In the genomic region with DNA sequence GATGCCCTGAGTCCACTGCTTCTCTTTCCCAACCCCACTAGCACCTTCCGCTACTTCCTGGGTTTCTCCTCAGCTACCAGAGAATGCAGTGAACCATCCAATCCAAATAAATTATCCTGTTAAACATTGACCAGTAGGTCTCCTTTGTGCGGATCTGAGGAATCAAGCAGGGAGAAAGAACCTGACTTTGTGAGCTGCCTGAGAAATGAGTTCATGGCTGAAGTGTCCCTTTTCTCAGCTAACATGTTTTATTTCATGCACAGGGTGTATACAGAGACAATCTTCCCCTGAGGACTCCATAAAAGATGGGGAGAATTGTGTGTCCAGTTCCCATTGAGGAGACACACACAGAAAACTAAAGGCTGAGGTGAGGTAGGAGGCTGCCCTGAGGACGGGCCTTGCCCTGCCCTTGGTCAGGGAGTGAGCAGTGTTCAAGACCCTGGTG, we compare ENCODE assay signal across 33 cellular contexts.
DNase-seq lines count a peak whose midpoint lies in the region; ATAC-seq and TF ChIP-seq lines count a peak whose summit lies in the region.
"Had no signal": no experiment of that assay in that cellular context is flagged by ENCODE, and none has a peak within 500 bp of the region (broad histone marks: within the 10 kb centered on the region; RNA-seq: fewer than 3 reads in every experiment).

No MANE protein-coding gene starts in this region.

- TF ChIP-seq CTCF in esophagus muscularis mucosa (IDR thresholded peaks at IDR 0.05) (no peak), right lobe of liver (IDR thresholded peaks at IDR 0.05) (no peak), type B pancreatic cell (conservative IDR thresholded peaks at IDR 0.05) (no peak)

- H3K36me3 Mint-ChIP-seq in activated naive CD4-positive, alpha-beta T cell treated with anti-CD3 and anti-CD28 coated beads, Interleukin-2, amount 50 U/mL, for 24 hours, result no peaks in the 10 kb centered on the region
- H3K36me3 Mint-ChIP-seq in activated naive CD4-positive, alpha-beta T cell treated with anti-CD3 and anti-CD28 coated beads, Interleukin-2, amount 50 U/mL, for 72 hours, result no peaks in the 10 kb centered on the region
- no peaks in the 10 kb centered on the region for H3K36me3 Mint-ChIP-seq in type B pancreatic cell
- H3K36me3 Mint-ChIP-seq: CD8-positive, alpha-beta T cell had no signal

- H3K4me3 Mint-ChIP-seq in activated naive CD4-positive, alpha-beta T cell treated with anti-CD3 and anti-CD28 coated beads, Interleukin-2, amount 50 U/mL, for 24 hours, result no peak overlapping the region
- H3K4me3 Mint-ChIP-seq in type B pancreatic cell, result peak overlapping the region; percentile 78
- H3K4me3 Mint-ChIP-seq: activated naive CD8-positive, alpha-beta T cell treated with anti-CD3 and anti-CD28 coated beads, Interleukin-2, amount 50 U/mL, for 24 hours; B cell; CD8-positive, alpha-beta T cell; central memory CD8-positive, alpha-beta T cell; dendritic cell treated with granulocyte-macrophage colony-stimulating factor and Interleukin-4, amounts not matched to agents 40 ng/mL and 50 ng/mL, for 4 days had no signal

- H3K4me3 ChIP-seq in esophagus muscularis mucosa (no peak overlapping the region), right lobe of liver (no peak overlapping the region)
- H3K4me3 ChIP-seq: gastrocnemius medialis, MG63, psoas muscle, tibial artery had no signal

- no peaks in the 10 kb centered on the region for H3K36me3 ChIP-seq in esophagus muscularis mucosa
- no peaks in the 10 kb centered on the region for H3K36me3 ChIP-seq in right lobe of liver
- H3K36me3 ChIP-seq: gastrocnemius medialis, MG63, neutrophil, tibial artery, WERI-Rb-1 had no signal

- intact Hi-C loops in esophagus muscularis mucosa (cut with DNase I) (no loop called here), right lobe of liver (cut with DNase I) (no loop called here)

- TF ChIP-seq POLR2A in esophagus muscularis mucosa (IDR thresholded peaks at IDR 0.05; ENCODE audit: low read depth), result no peak
- TF ChIP-seq POLR2A in right lobe of liver (IDR thresholded peaks at IDR 0.05), result no peak

- no peak for ATAC-seq in activated naive CD4-positive, alpha-beta T cell treated with anti-CD3 and anti-CD28 coated beads, Interleukin-2, amount 50 U/mL, for 72 hours
- peak; percentile 24 to 54 (median 42) for ATAC-seq in right lobe of liver
- ATAC-seq: activated naive CD8-positive, alpha-beta T cell treated with anti-CD3 and anti-CD28 coated beads, Interleukin-2, amount 50 U/mL, for 24 hours; CD8-positive, alpha-beta T cell; gastrocnemius medialis; PC-3; psoas muscle; Right ventricle myocardium inferior had no signal

- peak overlapping the region; percentile 26 for H3K27ac Mint-ChIP-seq in activated naive CD4-positive, alpha-beta T cell treated with anti-CD3 and anti-CD28 coated beads, Interleukin-2, amount 50 U/mL, for 24 hours
- H3K27ac Mint-ChIP-seq in activated naive CD4-positive, alpha-beta T cell treated with anti-CD3 and anti-CD28 coated beads, Interleukin-2, amount 50 U/mL, for 72 hours, result no peak overlapping the region
- peak overlapping the region; percentile 64 for H3K27ac Mint-ChIP-seq in type B pancreatic cell
- H3K27ac Mint-ChIP-seq: activated naive CD8-positive, alpha-beta T cell treated with anti-CD3 and anti-CD28 coated beads, Interleukin-2, amount 50 U/mL, for 24 hours; B cell; CD8-positive, alpha-beta T cell; dendritic cell treated with granulocyte-macrophage colony-stimulating factor and Interleukin-4, amounts not matched to agents 40 ng/mL and 50 ng/mL, for 4 days had no signal

- no peak for DNase-seq in activated naive CD4-positive, alpha-beta T cell treated with anti-CD3 and anti-CD28 coated beads, Interleukin-2, amount 50 U/mL, for 72 hours (ENCODE audit: low spot score in 2 of 2)
- DNase-seq in esophagus muscularis mucosa (ENCODE audit: extremely low spot score) (peak; percentile 50), right lobe of liver (no peak), type B pancreatic cell (ENCODE audit: extremely low spot score, unreplicated experiment) (no peak), AG20443 (ENCODE audit: low spot score) (no peak), inferior parietal cortex (ENCODE audit: extremely low spot score) (no peak), COLO829 (ENCODE audit: low spot score) (no peak)
- DNase-seq: activated CD4-positive, alpha-beta T cell treated with anti-CD3 and anti-CD28 coated beads for 48 hours; activated CD8-positive, alpha-beta memory T cell treated with anti-CD3 and anti-CD28 coated beads for 24 hours; activated gamma-delta T cell; activated naive CD8-positive, alpha-beta T cell treated with anti-CD3 and anti-CD28 coated beads, Interleukin-2, amount 50 U/mL, for 24 hours; activated T-cell treated with anti-CD3 and anti-CD28 coated beads, Interleukin-2, amount 50 U/mL, for 1 hour; CD8-positive, alpha-beta T cell; DMS79; gastrocnemius medialis; GF-D8; hypothalamus; islet precursor cell; KBM-7; MG63; NCI-H1417; NCI-H446; PC-3; stimulated activated CD8-positive, alpha-beta memory T cell treated with anti-CD3 and anti-CD28 coated beads, Interleukin-4, amount 100 ng/mL, for 48 hours; tibial artery; WERI-Rb-1 had no signal

- TF ChIP-seq EP300 in esophagus muscularis mucosa (IDR thresholded peaks at IDR 0.05), result no peak

- H3K27me3 ChIP-seq in esophagus muscularis mucosa (peaks cover 0 to 63% (median 2%) of the 10 kb centered on the region in 4 donors), right lobe of liver (no peaks in the 10 kb centered on the region)

- no peaks in the 10 kb centered on the region for H3K9me3 Mint-ChIP-seq in activated naive CD4-positive, alpha-beta T cell treated with anti-CD3 and anti-CD28 coated beads, Interleukin-2, amount 50 U/mL, for 24 hours
- no peaks in the 10 kb centered on the region for H3K9me3 Mint-ChIP-seq in activated naive CD4-positive, alpha-beta T cell treated with anti-CD3 and anti-CD28 coated beads, Interleukin-2, amount 50 U/mL, for 72 hours
- no peaks in the 10 kb centered on the region for H3K9me3 Mint-ChIP-seq in type B pancreatic cell
- H3K9me3 Mint-ChIP-seq: activated naive CD8-positive, alpha-beta T cell treated with anti-CD3 and anti-CD28 coated beads, Interleukin-2, amount 50 U/mL, for 24 hours; CD8-positive, alpha-beta T cell; central memory CD8-positive, alpha-beta T cell; dendritic cell treated with granulocyte-macrophage colony-stimulating factor and Interleukin-4, amounts not matched to agents 40 ng/mL and 50 ng/mL, for 4 days had no signal

- H3K9me3 ChIP-seq in esophagus muscularis mucosa (no peaks in the 10 kb centered on the region), right lobe of liver (no peaks in the 10 kb centered on the region)
- H3K9me3 ChIP-seq: gastrocnemius medialis, MG63, neutrophil, psoas muscle, tibial artery had no signal

- WGBS in esophagus muscularis mucosa, result 72% methylated on average over 3 of the region's 3 CpGs
- WGBS in right lobe of liver (ENCODE audit: insufficient coverage, low coverage, low lambda C conversion rate, missing lambda C conversion rate), result 17% methylated on average over 3 of the region's 3 CpGs

- no peaks in the 10 kb centered on the region for H3K4me1 Mint-ChIP-seq in activated naive CD4-positive, alpha-beta T cell treated with anti-CD3 and anti-CD28 coated beads, Interleukin-2, amount 50 U/mL, for 24 hours
- peaks cover 8% of the 10 kb centered on the region for H3K4me1 Mint-ChIP-seq in type B pancreatic cell (ENCODE audit: unreplicated experiment)
- H3K4me1 Mint-ChIP-seq: central memory CD8-positive, alpha-beta T cell had no signal

- H3K27ac ChIP-seq in esophagus muscularis mucosa (replicated peaks in 1 of 4) (no peak overlapping the region), right lobe of liver (no peak overlapping the region)
- H3K27ac ChIP-seq: gastrocnemius medialis, neutrophil, psoas muscle, tibial artery, WERI-Rb-1 had no signal

- H3K27me3 Mint-ChIP-seq in activated naive CD4-positive, alpha-beta T cell treated with anti-CD3 and anti-CD28 coated beads, Interleukin-2, amount 50 U/mL, for 24 hours, result peaks cover 17% of the 10 kb centered on the region
- H3K27me3 Mint-ChIP-seq in type B pancreatic cell, result peaks cover 81% of the 10 kb centered on the region
- H3K27me3 Mint-ChIP-seq: B cell had no signal

- H3K4me1 ChIP-seq in esophagus muscularis mucosa, result no peaks in the 10 kb centered on the region
- no peaks in the 10 kb centered on the region for H3K4me1 ChIP-seq in right lobe of liver
- H3K4me1 ChIP-seq: gastrocnemius medialis, psoas muscle, tibial artery had no signal

Comparison
In these comparisons a context has a peak if more than half of its experiments do, and no peak if none do; other contexts are left out.
1. H3K27ac Mint-ChIP-seq: peak in activated naive CD4-positive, alpha-beta T cell treated with anti-CD3 and anti-CD28 coated beads, Interleukin-2, amount 50 U/mL, for 24 hours (single experiment) and type B pancreatic cell (single experiment); none in activated naive CD4-positive, alpha-beta T cell treated with anti-CD3 and anti-CD28 coated beads, Interleukin-2, amount 50 U/mL, for 72 hours (0 of 2).
2. ATAC-seq: peak in right lobe of liver (4 of 4); none in activated naive CD4-positive, alpha-beta T cell treated with anti-CD3 and anti-CD28 coated beads, Interleukin-2, amount 50 U/mL, for 72 hours (0 of 2).